6 cellular contexts compared by ENCODE assay signal in the genomic region with DNA sequence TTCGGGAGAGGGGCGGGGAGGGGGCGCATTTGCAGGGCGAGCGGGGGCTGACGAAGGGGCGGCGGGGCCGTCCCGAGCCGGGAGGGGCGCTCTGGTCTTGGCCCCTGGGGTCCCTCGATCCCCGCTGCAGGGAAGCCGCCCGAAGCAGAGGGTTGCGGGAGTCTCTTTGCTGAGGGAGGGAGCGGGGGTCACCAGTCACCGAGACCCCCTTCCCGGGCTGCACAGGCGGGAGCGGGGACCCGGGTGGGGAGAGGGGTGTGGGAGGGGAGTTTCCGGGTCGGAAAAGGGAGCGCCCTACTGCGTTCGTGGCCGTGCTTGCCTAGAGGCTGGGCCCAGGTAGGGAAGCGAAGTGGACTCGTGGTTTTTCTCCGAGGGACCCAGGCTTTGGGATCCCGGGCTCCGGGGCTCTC. TPM values are rescaled to one million over a fixed set of nuclear protein-coding genes. Genes with fewer than 3 reads are reported as not detected.
A peak's percentile ranks its signal among the peaks of the same experiment; 100 is the strongest.
DNase-seq lines count a peak whose midpoint lies in the region; ATAC-seq and TF ChIP-seq lines count a peak whose summit lies in the region.

No MANE protein-coding gene starts in this region.

- H3K14ac ChIP-seq in neuronal stem cell (ENCODE audit: low read length), result no peak overlapping the region

- no peak overlapping the region for H4K91ac ChIP-seq in neuronal stem cell (ENCODE audit: low read depth, low read length, poor library complexity)

- no peaks in the 10 kb centered on the region; the same call in 1 of the 2 replicates for H3K4me1 ChIP-seq in BE2C
- H3K4me1 ChIP-seq in breast epithelium, result peaks cover 5 to 6% of the 10 kb centered on the region in 2 donors
- H3K4me1 ChIP-seq in neuronal stem cell (ENCODE audit: control insufficient read depth in 2 of 2, insufficient read depth in 1 of 2, low read depth in 1 of 2, low read length in 2 of 2), result peaks cover 9% of the 10 kb centered on the region in 2 donors

- peak overlapping the region; percentile 99 for H3K18ac ChIP-seq in neuronal stem cell (ENCODE audit: low read length)

- DNase-seq in BE2C (no peak), breast epithelium (ENCODE audit: low spot score in 2 of 2) (no peak), neuronal stem cell (ENCODE audit: low spot score) (no peak), NCI-H1436 (lab: John Stamatoyannopoulos, UW) (no peak), HK-2 (ENCODE audit: unreplicated experiment) (no peak)

- H2AFZ ChIP-seq in neuronal stem cell (ENCODE audit: low read length), result peak overlapping the region; percentile 96

- WGBS in neuronal stem cell (ENCODE audit: extremely low coverage in 2 of 2, insufficient read length in 2 of 2, insufficient replicate concordance in 1 of 2), 2 donors, result no CpG with 5 or more reads among the region's 34 CpGs

- intact Hi-C loops in breast epithelium (cut with DNase I; ENCODE audit: low total_unique reads), result no loop called here

- no peaks in the 10 kb centered on the region for H3K79me1 ChIP-seq in neuronal stem cell (ENCODE audit: low read depth, low read length)

- peak overlapping the region; percentile 80 for H3K23ac ChIP-seq in neuronal stem cell (ENCODE audit: low read depth, low read length, poor library complexity)

- peak overlapping the region; percentile 51 for H2BK120ac ChIP-seq in neuronal stem cell (ENCODE audit: low read depth, low read length)

- no peak overlapping the region for H3K4ac ChIP-seq in neuronal stem cell (ENCODE audit: low read length)

- TF ChIP-seq CTCF in BE2C (IDR thresholded peaks at IDR 0.05; ENCODE audit: low read depth, low read length), result no peak
- no peak for TF ChIP-seq CTCF in breast epithelium (IDR thresholded peaks at IDR 0.05)

- H3K4me3 ChIP-seq in BE2C (ENCODE audit: low read depth, low read length), result peak overlapping the region; percentile 83
- peak overlapping the region; percentile 80 to 89 (median 85) for H3K4me3 ChIP-seq in breast epithelium
- peak overlapping the region; percentile 88 to 90 for H3K4me3 ChIP-seq in neuronal stem cell (ENCODE audit: low read length in 2 of 2)

- H3K9me3 ChIP-seq in BE2C, result no peaks in the 10 kb centered on the region
- no peaks in the 10 kb centered on the region for H3K9me3 ChIP-seq in breast epithelium
- no peaks in the 10 kb centered on the region for H3K9me3 ChIP-seq in neuronal stem cell (replicated peaks in 1 of 2; ENCODE audit: control insufficient read depth in 2 of 2, insufficient read depth in 1 of 2, low read depth in 1 of 2, low read length in 2 of 2)

- peaks cover 9% of the 10 kb centered on the region for H3K36me3 ChIP-seq in BE2C
- no peaks in the 10 kb centered on the region for H3K36me3 ChIP-seq in breast epithelium
- peaks cover 4 to 30% of the 10 kb centered on the region in 2 donors for H3K36me3 ChIP-seq in neuronal stem cell (replicated peaks in 1 of 2; ENCODE audit: control insufficient read depth in 2 of 2, insufficient read depth in 2 of 2, low read length in 2 of 2)

- H3K9ac ChIP-seq in neuronal stem cell (ENCODE audit: low read depth, low read length, poor library complexity), result peak overlapping the region; percentile 94

- peak overlapping the region; percentile 64 for H3K4me2 ChIP-seq in neuronal stem cell (ENCODE audit: insufficient read depth, low read length, poor library complexity, severe bottlenecking)

- ATAC-seq in HG02884 (IDR thresholded peaks at IDR 0.05; ENCODE audit: unreplicated experiment), result peak; percentile 15

- H2AK5ac ChIP-seq in neuronal stem cell (ENCODE audit: low read depth, low read length), result peak overlapping the region; percentile 43

- peak overlapping the region; percentile 98 for H2BK15ac ChIP-seq in neuronal stem cell (ENCODE audit: low read length)

- no peaks in the 10 kb centered on the region for H3K27me3 ChIP-seq in BE2C
- no peaks in the 10 kb centered on the region for H3K27me3 ChIP-seq in breast epithelium
- no peaks in the 10 kb centered on the region for H3K27me3 ChIP-seq in neuronal stem cell (ENCODE audit: control insufficient read depth in 3 of 3, insufficient read depth in 3 of 3, low read depth in 1 of 3, low read length in 3 of 3)

- H2BK12ac ChIP-seq in neuronal stem cell (ENCODE audit: low read length), result no peak overlapping the region

- H3K27ac ChIP-seq in breast epithelium, result no peak overlapping the region
- no peak overlapping the region for H3K27ac ChIP-seq in neuronal stem cell (replicated peaks; ENCODE audit: low read length)

- TF ChIP-seq POLR2A in breast epithelium (IDR thresholded peaks at IDR 0.05), result no peak

- H2BK5ac ChIP-seq in neuronal stem cell (ENCODE audit: low read length), result peak overlapping the region; percentile 83

- no peak overlapping the region for H4K8ac ChIP-seq in neuronal stem cell (ENCODE audit: low read depth, low read length)

RNA-seq across cellular contexts. Expression of a gene that starts 0.4 kb away (rescaled TPM):
- 312 TPM for polyA plus RNA-seq in BE2C (2012; ENCODE audit: insufficient read depth, insufficient read length, low read depth)
- 10 to 100 TPM; 29.6 to 55.7 (median 44.6) TPM for total RNA-seq in breast epithelium
- polyA plus RNA-seq in neuronal stem cell (2013, experiment 1 of 2), result 50.8 TPM
- polyA plus RNA-seq in neuronal stem cell (2013, experiment 2 of 2), result 51.6 TPM

RNA-seq across cellular contexts. Expression of a gene that starts 10.7 kb away (rescaled TPM):
- polyA plus RNA-seq in BE2C (2012; ENCODE audit: insufficient read depth, insufficient read length, low read depth), result 1,310 TPM
- total RNA-seq in breast epithelium, result under 1 TPM in 1 of 3 donors, not detected in 2; 0.16 TPM
- 3.6 TPM for polyA plus RNA-seq in neuronal stem cell (2013, experiment 1 of 2)
- 3.9 TPM for polyA plus RNA-seq in neuronal stem cell (2013, experiment 2 of 2)

RNA-seq across cellular contexts. Expression of a gene that starts 25.4 kb away (rescaled TPM):
- 3.5 TPM for polyA plus RNA-seq in BE2C (2012; ENCODE audit: insufficient read depth, insufficient read length, low read depth)
- total RNA-seq in breast epithelium, result not detected
- polyA plus RNA-seq in neuronal stem cell (2013, experiment 1 of 2), result 1.4 TPM
- 1.6 TPM for polyA plus RNA-seq in neuronal stem cell (2013, experiment 2 of 2)

RNA-seq across cellular contexts. Expression of a gene that starts 27.8 kb away (rescaled TPM):
- 2.7 TPM for polyA plus RNA-seq in BE2C (2012; ENCODE audit: insufficient read depth, insufficient read length, low read depth)
- total RNA-seq in breast epithelium, result 10 to 100 TPM in 1 of 3 donors, 1 to 10 TPM in 2; 6.2 to 24.3 (median 7.4) TPM
- polyA plus RNA-seq in neuronal stem cell (2013, experiment 1 of 2), result 2.3 TPM
- polyA plus RNA-seq in neuronal stem cell (2013, experiment 2 of 2), result 2.2 TPM

RNA-seq across cellular contexts. Expression of a gene that starts 46.1 kb away (rescaled TPM):
- not detected for polyA plus RNA-seq in BE2C (2012; ENCODE audit: insufficient read depth, insufficient read length, low read depth)
- total RNA-seq in breast epithelium, result 1 to 10 TPM in 1 of 3 donors, not detected in 2; 2.6 TPM
- polyA plus RNA-seq in neuronal stem cell (2013, experiment 1 of 2), result not detected
- not detected for polyA plus RNA-seq in neuronal stem cell (2013, experiment 2 of 2)
